ENCODE assay signal across 26 cellular contexts in the genomic region with DNA sequence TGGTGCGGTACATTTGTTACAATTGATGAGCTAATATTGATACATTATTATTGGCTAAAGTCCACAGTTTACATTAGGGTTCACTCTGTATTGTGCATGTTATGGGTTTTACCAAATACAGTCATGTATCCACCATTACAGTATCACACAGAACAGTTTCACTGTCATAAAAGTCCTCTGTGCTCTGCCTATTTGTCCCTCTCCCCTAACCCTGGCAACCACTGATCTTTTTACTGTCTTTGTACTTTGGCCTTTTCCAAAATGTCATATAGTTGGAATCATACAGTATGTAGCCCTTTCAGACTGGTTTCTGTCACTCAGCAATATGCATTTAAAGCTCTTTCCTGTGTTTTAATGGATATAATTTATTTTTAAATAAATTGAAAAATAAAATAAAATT.
"Had no signal": no experiment of that assay in that cellular context is flagged by ENCODE, and none has a peak within 500 bp of the region (broad histone marks: within the 10 kb centered on the region; RNA-seq: fewer than 3 reads in every experiment).

No MANE protein-coding gene starts in this region.

- FAIRE-seq: keratinocyte, urothelium cell line had no signal

- H3K4me1 Mint-ChIP-seq: mesothelial cell of epicardium had no signal

- H3K4me1 ChIP-seq: gastrocnemius medialis, psoas muscle had no signal

- H3K27ac ChIP-seq: esophagus squamous epithelium, gastrocnemius medialis, neural progenitor cell, ovary, psoas muscle, skin epidermis, upper lobe of left lung had no signal

- H3K27me3 ChIP-seq: esophagus squamous epithelium, gastrocnemius medialis, neural progenitor cell, ovary, tibial nerve, upper lobe of left lung had no signal

- H3K36me3 Mint-ChIP-seq: mesothelial cell of epicardium; naive thymus-derived CD4-positive, alpha-beta T cell; neural progenitor cell; stimulated activated naive B cell treated with anti-CD40 and anti-IgM and Interleukin-4, amounts not matched to agents 10 μg/mL and 1 μg/mL and 100 μg/mL, for 72 hours had no signal

- ATAC-seq: effector memory CD8-positive, alpha-beta T cell; gastrocnemius medialis; left lobe of liver; naive thymus-derived CD4-positive, alpha-beta T cell; psoas muscle; right cardiac atrium; stimulated activated naive B cell treated with anti-CD40 and anti-IgM and Interleukin-4, amounts not matched to agents 10 μg/mL and 1 μg/mL and 100 μg/mL, for 72 hours had no signal

- H3K9me3 Mint-ChIP-seq: effector memory CD8-positive, alpha-beta T cell; mesothelial cell of epicardium; naive thymus-derived CD4-positive, alpha-beta T cell; nephron; neural progenitor cell; stimulated activated naive B cell treated with anti-CD40 and anti-IgM and Interleukin-4, amounts not matched to agents 10 μg/mL and 1 μg/mL and 100 μg/mL, for 72 hours; stimulated activated naive CD8-positive, alpha-beta T cell treated with anti-CD3 and anti-CD28 coated beads, Interleukin-15, Interleukin-2, amounts not matched to agents 100 ng/mL and 50 ng/mL, for 24 hours had no signal

- H3K36me3 ChIP-seq: esophagus squamous epithelium, gastrocnemius medialis, neural progenitor cell, ovary, thoracic aorta, tibial nerve, upper lobe of left lung had no signal

- H3K9me3 ChIP-seq: esophagus squamous epithelium, gastrocnemius medialis, ovary, psoas muscle, thoracic aorta, tibial nerve, upper lobe of left lung had no signal

- DNase-seq: effector memory CD8-positive, alpha-beta T cell; erythroblast; esophagus squamous epithelium; gastrocnemius medialis; head of caudate nucleus; mesenchymal stem cell; naive thymus-derived CD4-positive, alpha-beta T cell; ovary; posterior cingulate gyrus; psoas muscle; right cardiac atrium; stimulated activated CD4-positive, alpha-beta T cell treated with anti-CD3 and anti-CD28 coated beads, Interleukin-15, amount 100 ng/mL, for 24 hours; stimulated activated CD4-positive, alpha-beta T cell treated with anti-CD3 and anti-CD28 coated beads, Interleukin-2, amount 100 ng/mL, for 48 hours; stimulated activated naive B cell treated with anti-CD40 and anti-IgM and Interleukin-4, amounts not matched to agents 10 μg/mL and 1 μg/mL and 100 μg/mL, for 72 hours; upper lobe of left lung had no signal

- H3K4me3 Mint-ChIP-seq: effector memory CD8-positive, alpha-beta T cell; mesothelial cell of epicardium; naive thymus-derived CD4-positive, alpha-beta T cell; nephron; neural progenitor cell; stimulated activated naive B cell treated with anti-CD40 and anti-IgM and Interleukin-4, amounts not matched to agents 10 μg/mL and 1 μg/mL and 100 μg/mL, for 72 hours; stimulated activated naive CD8-positive, alpha-beta T cell treated with anti-CD3 and anti-CD28 coated beads, Interleukin-15, Interleukin-2, amounts not matched to agents 100 ng/mL and 50 ng/mL, for 24 hours had no signal

- H3K27ac Mint-ChIP-seq: effector memory CD8-positive, alpha-beta T cell; mesothelial cell of epicardium; naive thymus-derived CD4-positive, alpha-beta T cell; nephron; neural progenitor cell; stimulated activated naive B cell treated with anti-CD40 and anti-IgM and Interleukin-4, amounts not matched to agents 10 μg/mL and 1 μg/mL and 100 μg/mL, for 72 hours; stimulated activated naive CD8-positive, alpha-beta T cell treated with anti-CD3 and anti-CD28 coated beads, Interleukin-15, Interleukin-2, amounts not matched to agents 100 ng/mL and 50 ng/mL, for 24 hours had no signal

- H3K27me3 Mint-ChIP-seq: effector memory CD8-positive, alpha-beta T cell; naive thymus-derived CD4-positive, alpha-beta T cell; stimulated activated naive B cell treated with anti-CD40 and anti-IgM and Interleukin-4, amounts not matched to agents 10 μg/mL and 1 μg/mL and 100 μg/mL, for 72 hours; stimulated activated naive CD8-positive, alpha-beta T cell treated with anti-CD3 and anti-CD28 coated beads, Interleukin-15, Interleukin-2, amounts not matched to agents 100 ng/mL and 50 ng/mL, for 24 hours had no signal

- H3K4me3 ChIP-seq: coronary artery, esophagus squamous epithelium, gastrocnemius medialis, neural progenitor cell, ovary, psoas muscle, skin epidermis, thoracic aorta, tibial nerve, upper lobe of left lung had no signal
